3 cellular contexts compared by ENCODE assay signal in the genomic region with DNA sequence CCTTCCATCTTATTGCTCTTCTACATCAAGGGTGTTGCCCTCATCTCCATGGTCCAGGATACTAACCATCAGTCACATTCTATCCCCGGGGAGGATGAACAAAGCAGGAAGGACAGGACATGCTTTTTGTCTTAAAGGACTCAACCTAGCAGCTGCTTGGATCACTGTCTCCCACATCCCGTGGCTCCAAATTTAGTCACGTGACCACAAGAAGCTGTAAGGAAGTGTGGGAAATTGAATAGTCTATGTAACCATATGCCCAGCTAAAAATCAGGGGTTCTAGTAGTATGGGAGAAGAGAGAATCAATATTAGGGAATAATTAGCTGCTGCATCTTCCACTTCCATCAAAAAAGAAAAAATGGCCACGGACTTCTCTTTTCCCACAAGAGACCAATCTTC.
TF ChIP-seq lines count a peak whose summit lies in the region.

No MANE protein-coding gene starts in this region.

TF ChIP-seq in A549, 52 proteins besides CTCF, POLR2A, EP300 and RAD21:
- no peak for TF ChIP-seq ZSCAN20 (CRISPR knock-in tag; IDR thresholded peaks at IDR 0.05)
- TF ChIP-seq, protein P1, sequence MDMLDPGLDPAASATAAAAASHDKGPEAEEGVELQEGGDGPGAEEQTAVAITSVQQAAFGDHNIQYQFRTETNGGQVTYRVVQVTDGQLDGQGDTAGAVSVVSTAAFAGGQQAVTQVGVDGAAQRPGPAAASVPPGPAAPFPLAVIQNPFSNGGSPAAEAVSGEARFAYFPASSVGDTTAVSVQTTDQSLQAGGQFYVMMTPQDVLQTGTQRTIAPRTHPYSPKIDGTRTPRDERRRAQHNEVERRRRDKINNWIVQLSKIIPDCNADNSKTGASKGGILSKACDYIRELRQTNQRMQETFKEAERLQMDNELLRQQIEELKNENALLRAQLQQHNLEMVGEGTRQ (IDR thresholded peaks at IDR 0.05) = peak; percentile 68

TF ChIP-seq in K562, 482 proteins besides CTCF, POLR2A, EP300 and RAD21:
- TF ChIP-seq KDM5B (IDR thresholded peaks at IDR 0.05; ENCODE audit: insufficient replicate concordance, low read depth, low read length) (no peak), TCF7L2 (IDR thresholded peaks at IDR 0.05; ENCODE audit: low read depth, low read length) (no peak), RAD51 (IDR thresholded peaks at IDR 0.05; ENCODE audit: borderline replicate concordance, low read depth) (peak; percentile 75), RFX5 (IDR thresholded peaks at IDR 0.05; ENCODE audit: low read depth, low read length) (no peak), TOE1 (IDR thresholded peaks at IDR 0.05; ENCODE audit: borderline replicate concordance) (peak; percentile 58; the same call in 1 of the 2 replicates), TOE1 (CRISPR knock-in tag; IDR thresholded peaks at IDR 0.05; ENCODE audit: borderline replicate concordance, low read depth) (no peak), ZNF76 (CRISPR knock-in tag; IDR thresholded peaks at IDR 0.05; ENCODE audit: borderline replicate concordance) (no peak), TFE3 (CRISPR knock-in tag; IDR thresholded peaks at IDR 0.05) (peak; percentile 85), NRF1 (conservative IDR thresholded peaks at IDR 0.05 in 1 of 2, IDR thresholded peaks at IDR 0.05 in 1 of 2) (no peak), PTBP1 (IDR thresholded peaks at IDR 0.05; ENCODE audit: low read depth, low read length) (no peak), JUN (IDR thresholded peaks at IDR 0.05; ENCODE audit: borderline replicate concordance, low read depth, low read length) (no peak), JUN (CRISPR knock-in tag; IDR thresholded peaks at IDR 0.05; ENCODE audit: borderline replicate concordance) (no peak), SRF (CRISPR knock-in tag; IDR thresholded peaks at IDR 0.05) (no peak), CBFA2T2 (conservative IDR thresholded peaks at IDR 0.05) (0 out of 2 replicates have a peak, but pooled peaks have one; percentile 6), ZNF121 (CRISPR knock-in tag; conservative IDR thresholded peaks at IDR 0.05) (no peak)
- TF ChIP-seq, protein P1 (CRISPR knock-in tag; IDR thresholded peaks at IDR 0.05) = 0 out of 2 replicates have a peak, but pooled peaks have one; percentile 16

TF ChIP-seq in H1, 55 proteins besides CTCF, POLR2A, EP300 and RAD21:
- TF ChIP-seq TAF7 (optimal IDR thresholded peaks at IDR 0.05; ENCODE audit: borderline replicate concordance, low read depth, low read length) (no peak), SP1 (IDR thresholded peaks at IDR 0.05; ENCODE audit: low read depth, low read length) (no peak), TBP (IDR thresholded peaks at IDR 0.05; ENCODE audit: low read depth, low read length) (no peak), FOSL1 (IDR thresholded peaks at IDR 0.05; ENCODE audit: insufficient read depth, low read depth, low read length) (no peak), YY1 (IDR thresholded peaks at IDR 0.05; ENCODE audit: low read depth, low read length) (no peak), SIN3A (conservative IDR thresholded peaks at IDR 0.05 in 1 of 2, IDR thresholded peaks at IDR 0.05 in 1 of 2; ENCODE audit: low read depth in 1 of 2, low read length in 2 of 2) (no peak), SRF (IDR thresholded peaks at IDR 0.05; ENCODE audit: low read depth, low read length) (no peak), BACH1 (IDR thresholded peaks at IDR 0.05; ENCODE audit: low read length) (no peak), KDM5A (IDR thresholded peaks at IDR 0.05; ENCODE audit: low read length) (no peak), KDM1A (IDR thresholded peaks at IDR 0.05; ENCODE audit: borderline replicate concordance, low read length) (no peak), RFX5 (IDR thresholded peaks at IDR 0.05; ENCODE audit: borderline replicate concordance, low read depth, low read length) (no peak), CHD2 (IDR thresholded peaks at IDR 0.05; ENCODE audit: low read length) (no peak), EGR1 (IDR thresholded peaks at IDR 0.05; ENCODE audit: borderline replicate concordance, low read depth, low read length) (no peak), JUN (IDR thresholded peaks at IDR 0.05; ENCODE audit: low read depth, low read length) (no peak), NANOG (IDR thresholded peaks at IDR 0.05; ENCODE audit: insufficient read depth, low read depth, low read length, poor library complexity, severe bottlenecking) (no peak), SP4 (IDR thresholded peaks at IDR 0.05; ENCODE audit: low read length) (no peak), SP2 (IDR thresholded peaks at IDR 0.05; ENCODE audit: low read length) (no peak)
- TF ChIP-seq, protein P2, sequence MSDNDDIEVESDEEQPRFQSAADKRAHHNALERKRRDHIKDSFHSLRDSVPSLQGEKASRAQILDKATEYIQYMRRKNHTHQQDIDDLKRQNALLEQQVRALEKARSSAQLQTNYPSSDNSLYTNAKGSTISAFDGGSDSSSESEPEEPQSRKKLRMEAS (IDR thresholded peaks at IDR 0.05) = no peak
